ENCODE assay signal across 10 cellular contexts in genomic region chr9:10045598-10045997, GRCh38.
A peak's percentile ranks its signal among the peaks of the same experiment; 100 is the strongest.
DNase-seq lines count a peak whose midpoint lies in the region; ATAC-seq and TF ChIP-seq lines count a peak whose summit lies in the region.
"Had no signal": no experiment of that assay in that cellular context is flagged by ENCODE, and none has a peak within 500 bp of the region (broad histone marks: within the 10 kb centered on the region; RNA-seq: fewer than 3 reads in every experiment).

No MANE protein-coding gene starts in this region.

- H3K9ac ChIP-seq in mesendoderm (ENCODE audit: low read length) = no peak overlapping the region

- peak; percentile 32 for DNase-seq in NCI-H2081 treated with DMSO at 0.1 percent for 48 hours (lab: John Stamatoyannopoulos, UW)
- DNase-seq in body of pancreas = no peak
- peak; percentile 33 for DNase-seq in mesendoderm
- DNase-seq in esophagus squamous epithelium (lab: John Stamatoyannopoulos, UW) = no peak
- no peak for DNase-seq in T1000 (lab: John Stamatoyannopoulos, UW)
- no peak for DNase-seq in activated T-cell treated with anti-CD3 and anti-CD28 coated beads, Interleukin-2, amount 50 U/mL, for 24 hours
- DNase-seq: substantia nigra had no signal

- no peak overlapping the region for H3K23ac ChIP-seq in mesendoderm (ENCODE audit: low read length)

- no peak overlapping the region for H2BK15ac ChIP-seq in mesendoderm (replicated peaks; ENCODE audit: low read depth)

- H3K4me2 ChIP-seq in mesendoderm (ENCODE audit: low read length) = no peak overlapping the region

- no peak overlapping the region for H3K18ac ChIP-seq in mesendoderm (ENCODE audit: low read length)

- ATAC-seq in body of pancreas = no peak
- no peak for ATAC-seq in GM21360 (IDR thresholded peaks at IDR 0.05; ENCODE audit: unreplicated experiment)

- intact Hi-C loops in body of pancreas (cut with DNase I) (no loop called here), esophagus squamous epithelium (cut with DNase I) (no loop called here)

- no peak overlapping the region for H3K4me3 ChIP-seq in body of pancreas
- no peak overlapping the region for H3K4me3 ChIP-seq in mesendoderm (ENCODE audit: low read length)
- no peak overlapping the region for H3K4me3 ChIP-seq in esophagus squamous epithelium
- H3K4me3 ChIP-seq: HAP-1 had no signal

- TF ChIP-seq POLR2A in body of pancreas (IDR thresholded peaks at IDR 0.05) = no peak
- no peak for TF ChIP-seq POLR2A in esophagus squamous epithelium (IDR thresholded peaks at IDR 0.05)

- peaks cover 7% of the 10 kb centered on the region for H3K9me3 Mint-ChIP-seq in activated T-cell treated with anti-CD3 and anti-CD28 coated beads, Interleukin-2, amount 50 U/mL, for 24 hours

- H3K79me2 ChIP-seq in mesendoderm (ENCODE audit: control insufficient read depth, insufficient read depth, low read length) = no peaks in the 10 kb centered on the region

- no peak overlapping the region for H3K27ac Mint-ChIP-seq in activated T-cell treated with anti-CD3 and anti-CD28 coated beads, Interleukin-2, amount 50 U/mL, for 24 hours

- H3K79me1 ChIP-seq in mesendoderm (ENCODE audit: low read length) = no peaks in the 10 kb centered on the region

- no peaks in the 10 kb centered on the region for H3K27me3 Mint-ChIP-seq in activated T-cell treated with anti-CD3 and anti-CD28 coated beads, Interleukin-2, amount 50 U/mL, for 24 hours

- no peak overlapping the region for H3K27ac ChIP-seq in body of pancreas
- H3K27ac ChIP-seq in mesendoderm (ENCODE audit: low read depth, low read length) = no peak overlapping the region
- no peak overlapping the region for H3K27ac ChIP-seq in esophagus squamous epithelium

- H3K4me1 ChIP-seq in body of pancreas = no peaks in the 10 kb centered on the region
- peaks cover 4% of the 10 kb centered on the region for H3K4me1 ChIP-seq in mesendoderm (ENCODE audit: control insufficient read depth, low read depth, low read length)
- no peaks in the 10 kb centered on the region for H3K4me1 ChIP-seq in esophagus squamous epithelium

- H3K36me3 ChIP-seq in body of pancreas (replicated peaks in 1 of 2; ENCODE audit: insufficient read depth in 1 of 2, low read depth in 2 of 2) (no peaks in the 10 kb centered on the region), mesendoderm (ENCODE audit: control insufficient read depth, insufficient read depth, low read length) (no peaks in the 10 kb centered on the region), esophagus squamous epithelium (no peaks in the 10 kb centered on the region)
- H3K36me3 ChIP-seq: HAP-1 had no signal

- H3K4me1 Mint-ChIP-seq in activated T-cell treated with anti-CD3 and anti-CD28 coated beads, Interleukin-2, amount 50 U/mL, for 24 hours (ENCODE audit: low read depth) = no peaks in the 10 kb centered on the region

- H2AK5ac ChIP-seq in mesendoderm (ENCODE audit: low read length) = no peak overlapping the region

- H3K56ac ChIP-seq in mesendoderm (ENCODE audit: low read length) = no peak overlapping the region

- 0 to 20% methylated on average over 2 of the region's 2 CpGs for WGBS in body of pancreas, 2 donors
- no CpG with 5 or more reads among the region's 2 CpGs for WGBS in mesendoderm (ENCODE audit: extremely low coverage, insufficient coverage, low lambda C conversion rate)
- WGBS in esophagus squamous epithelium, 2 donors = 0 to 12% methylated on average over 2 of the region's 2 CpGs

- no peak overlapping the region for H2BK5ac ChIP-seq in mesendoderm (ENCODE audit: low read length)

- H3K36me3 Mint-ChIP-seq in activated T-cell treated with anti-CD3 and anti-CD28 coated beads, Interleukin-2, amount 50 U/mL, for 24 hours (ENCODE audit: low read depth) = no peaks in the 10 kb centered on the region

- H4K8ac ChIP-seq in mesendoderm (ENCODE audit: low read depth, low read length) = no peak overlapping the region

- TF ChIP-seq CTCF in GM12872 (IDR thresholded peaks at IDR 0.05; ENCODE audit: insufficient read depth, low read depth, low read length) = peak; percentile 25; the same call in 1 of the 3 replicates
- TF ChIP-seq CTCF in body of pancreas (IDR thresholded peaks at IDR 0.05) = peak in 5 of 7 experiments; percentile 7 to 39 (median 28)
- peak in 1 of 6 experiments; percentile 38 for TF ChIP-seq CTCF in esophagus squamous epithelium (IDR thresholded peaks at IDR 0.05)

- H2BK120ac ChIP-seq in mesendoderm (ENCODE audit: low read depth, low read length) = no peak overlapping the region

- no peak overlapping the region for H3K4me3 Mint-ChIP-seq in activated T-cell treated with anti-CD3 and anti-CD28 coated beads, Interleukin-2, amount 50 U/mL, for 24 hours

- no peaks in the 10 kb centered on the region for H3K9me3 ChIP-seq in body of pancreas
- H3K9me3 ChIP-seq in esophagus squamous epithelium = no peaks in the 10 kb centered on the region
- H3K9me3 ChIP-seq: HAP-1 had no signal

- no peak overlapping the region for H3K4ac ChIP-seq in mesendoderm (ENCODE audit: low read depth, low read length)

- H3K27me3 ChIP-seq in body of pancreas (no peaks in the 10 kb centered on the region), mesendoderm (ENCODE audit: insufficient read depth, low read length, poor library complexity) (no peaks in the 10 kb centered on the region), esophagus squamous epithelium (no peaks in the 10 kb centered on the region)

- H4K5ac ChIP-seq in mesendoderm (ENCODE audit: low read length) = no peak overlapping the region

Comparison
In these comparisons a context has a peak if more than half of its experiments do, and no peak if none do; other contexts are left out.
1. DNase-seq: peak in NCI-H2081 treated with DMSO at 0.1 percent for 48 hours (single experiment) and mesendoderm (single experiment); none in body of pancreas (0 of 4), esophagus squamous epithelium (single experiment), T1000 (single experiment) and activated T-cell treated with anti-CD3 and anti-CD28 coated beads, Interleukin-2, amount 50 U/mL, for 24 hours (single experiment).